Comparison of ENCODE assay signal across 13 cellular contexts in the genomic region with DNA sequence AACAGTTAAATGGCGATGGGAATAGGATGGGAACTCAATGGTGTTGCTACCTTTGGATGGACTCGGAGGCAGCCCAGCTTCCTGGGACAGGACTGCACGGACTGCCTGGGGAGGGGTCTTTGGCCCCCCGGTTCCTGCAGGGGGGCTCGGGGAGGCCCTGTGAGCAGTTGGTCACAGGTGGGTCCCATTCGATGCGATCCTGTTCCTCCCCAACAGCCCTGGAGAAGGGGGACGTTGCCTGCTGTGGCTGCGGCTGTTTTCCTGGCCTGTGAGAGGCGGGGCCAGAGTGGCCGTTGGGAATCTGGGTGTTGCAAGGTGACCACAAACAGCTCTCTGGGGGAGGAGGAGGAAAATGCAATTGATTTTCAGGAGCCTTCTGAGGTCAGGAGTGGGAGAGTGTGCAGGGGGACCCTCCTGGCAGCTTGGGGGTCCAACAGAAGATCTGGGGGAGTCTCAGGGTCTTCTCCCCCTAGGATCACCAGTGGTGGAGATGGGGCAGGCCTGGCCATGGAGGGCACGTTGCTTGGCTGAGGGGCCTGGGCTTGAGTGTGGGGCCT. TPM values are rescaled to one million over a fixed set of nuclear protein-coding genes. Genes with fewer than 3 reads are reported as not detected.
A peak's percentile ranks its signal among the peaks of the same experiment; 100 is the strongest.
DNase-seq lines count a peak whose midpoint lies in the region; ATAC-seq and TF ChIP-seq lines count a peak whose summit lies in the region.
"Had no signal": no experiment of that assay in that cellular context is flagged by ENCODE, and none has a peak within 500 bp of the region (broad histone marks: within the 10 kb centered on the region; RNA-seq: fewer than 3 reads in every experiment).

No MANE protein-coding gene starts in this region.

- H3K4me3 Mint-ChIP-seq in Calu3 (ENCODE audit: low read depth, unreplicated experiment), result no peak overlapping the region
- peak overlapping the region; percentile 83 for H3K4me3 Mint-ChIP-seq in neural progenitor cell
- H3K4me3 Mint-ChIP-seq: activated T-helper 1 cell treated with anti-CD3 and anti-CD28 coated beads, Interleukin-12 subunit alpha, Interleukin-12 subunit beta, Interleukin-2, Interleukin-4 antibody, amounts not matched to agents 30 ng/mL and 10 ng/mL and 1 ng/mL, durations not matched to agents 14 hours and 24 hours and 36 hours; stimulated activated naive CD8-positive, alpha-beta T cell treated with anti-CD3 and anti-CD28 coated beads, Interleukin-15, Interleukin-2, amounts not matched to agents 100 ng/mL and 50 ng/mL, for 24 hours had no signal

- no peak overlapping the region for H3K9ac ChIP-seq in neural progenitor cell

- no TSS peak for BruUV-seq in Calu3 (replicated peaks; lab: Mats Ljungman, UMichigan)

- peak overlapping the region; percentile 26 for H2AFZ ChIP-seq in neural progenitor cell (replicated peaks)

- no peaks in the 10 kb centered on the region for H3K27me3 ChIP-seq in neural progenitor cell

- TF ChIP-seq CTCF in Calu3 (IDR thresholded peaks at IDR 0.05; ENCODE audit: unreplicated experiment) (no peak), neural progenitor cell (IDR thresholded peaks at IDR 0.05) (no peak)

- H3K27ac Mint-ChIP-seq in Calu3 (ENCODE audit: unreplicated experiment) (no peak overlapping the region), neural progenitor cell (peak overlapping the region; percentile 78)
- H3K27ac Mint-ChIP-seq: activated T-helper 1 cell treated with anti-CD3 and anti-CD28 coated beads, Interleukin-12 subunit alpha, Interleukin-12 subunit beta, Interleukin-2, Interleukin-4 antibody, amounts not matched to agents 30 ng/mL and 10 ng/mL and 1 ng/mL, durations not matched to agents 14 hours and 24 hours and 36 hours; stimulated activated naive CD8-positive, alpha-beta T cell treated with anti-CD3 and anti-CD28 coated beads, Interleukin-15, Interleukin-2, amounts not matched to agents 100 ng/mL and 50 ng/mL, for 24 hours had no signal

- H3K27me3 Mint-ChIP-seq in Calu3 (ENCODE audit: unreplicated experiment), result peaks cover 10% of the 10 kb centered on the region
- H3K27me3 Mint-ChIP-seq in neural progenitor cell (ENCODE audit: insufficient read depth, low read depth), result peaks cover 9% of the 10 kb centered on the region

- H3K27ac ChIP-seq in neural progenitor cell, result no peak overlapping the region
- H3K27ac ChIP-seq: dorsolateral prefrontal cortex had no signal

- DNase-seq in Calu3 (peak; percentile 46), LHCN-M2 (ENCODE audit: low read depth) (peak; percentile 47), amniotic epithelial cell (ENCODE audit: low read depth) (peak; percentile 61), neural progenitor cell (ENCODE audit: low spot score) (peak; percentile 45)
- DNase-seq in activated CD8-positive, alpha-beta memory T cell treated with anti-CD3 and anti-CD28 coated beads, Interleukin-2, amount 50 U/mL, for 4 hours, result no peak
- DNase-seq in effector CD4-positive, alpha-beta T cell, result no peak
- DNase-seq: activated CD4-positive, alpha-beta T cell treated with anti-CD3 and anti-CD28 coated beads for 4 hours; dorsolateral prefrontal cortex; right cardiac atrium had no signal

- H3K9me3 ChIP-seq in neural progenitor cell (ENCODE audit: low read depth), result no peaks in the 10 kb centered on the region

- H3K79me2 ChIP-seq in neural progenitor cell (ENCODE audit: low read depth), result peaks cover 31% of the 10 kb centered on the region

- H3K4me1 ChIP-seq in neural progenitor cell, result peaks cover 16% of the 10 kb centered on the region

- CTCF ChIA-PET in Calu3 (lab: Charles Lee), result no interaction called here

- peaks cover 17% of the 10 kb centered on the region for H4K20me1 ChIP-seq in neural progenitor cell (ENCODE audit: low read depth)

- H3K36me3 ChIP-seq in neural progenitor cell, result no peaks in the 10 kb centered on the region

- H3K36me3 Mint-ChIP-seq in Calu3 (ENCODE audit: insufficient read depth, unreplicated experiment) (no peaks in the 10 kb centered on the region), neural progenitor cell (no peaks in the 10 kb centered on the region)

- H3K9me3 Mint-ChIP-seq in Calu3 (ENCODE audit: low read depth, unreplicated experiment) (no peaks in the 10 kb centered on the region), neural progenitor cell (no peaks in the 10 kb centered on the region)
- H3K9me3 Mint-ChIP-seq: activated T-helper 1 cell treated with anti-CD3 and anti-CD28 coated beads, Interleukin-12 subunit alpha, Interleukin-12 subunit beta, Interleukin-2, Interleukin-4 antibody, amounts not matched to agents 30 ng/mL and 10 ng/mL and 1 ng/mL, durations not matched to agents 14 hours and 24 hours and 36 hours; stimulated activated naive CD8-positive, alpha-beta T cell treated with anti-CD3 and anti-CD28 coated beads, Interleukin-15, Interleukin-2, amounts not matched to agents 100 ng/mL and 50 ng/mL, for 24 hours had no signal

- intact Hi-C loops in Calu3 (cut with micrococcal nuclease; ENCODE audit: unreplicated experiment), result no loop called here

- peak overlapping the region; percentile 43 for H3K4me2 ChIP-seq in neural progenitor cell

- no peak overlapping the region for H3K4me3 ChIP-seq in neural progenitor cell
- H3K4me3 ChIP-seq: dorsolateral prefrontal cortex had no signal

- peaks cover 23% of the 10 kb centered on the region for H3F3A ChIP-seq in neural progenitor cell (ENCODE audit: low read depth)

- peaks cover 9% of the 10 kb centered on the region for H3K4me1 Mint-ChIP-seq in Calu3 (ENCODE audit: low read depth, unreplicated experiment)
- peaks cover 16% of the 10 kb centered on the region for H3K4me1 Mint-ChIP-seq in neural progenitor cell

- ATAC-seq in HG02571 (IDR thresholded peaks at IDR 0.05; ENCODE audit: unreplicated experiment), result no peak
- ATAC-seq in GM21576 (IDR thresholded peaks at IDR 0.05; ENCODE audit: unreplicated experiment), result no peak
- ATAC-seq: right cardiac atrium had no signal

RNA-seq across cellular contexts. Expression of gene PLPPR3, which starts 1.9 kb away (rescaled TPM):
- total RNA-seq in Calu3 (2022) (0.27 TPM in 1 of 2 replicates, not detected in the other), LHCN-M2 (2014; rRNA removed) (0.06 TPM in 1 of 2 replicates, not detected in the other), neural progenitor cell (ENCODE audit: low replicate concordance) (15.6 and 91.6 TPM in 2 replicates)
- 0.27 TPM for polyA plus RNA-seq in LHCN-M2 (2012)
- total RNA-seq: activated T-helper 1 cell treated with anti-CD3 and anti-CD28 coated beads, Interleukin-12 subunit alpha, Interleukin-12 subunit beta, Interleukin-2, Interleukin-4 antibody, amounts not matched to agents 30 ng/mL and 10 ng/mL and 1 ng/mL, durations not matched to agents 14 hours and 24 hours and 36 hours; right cardiac atrium had no signal

RNA-seq across cellular contexts. Expression of gene AZU1, which starts 4.0 kb away (rescaled TPM):
- not detected in 2 replicates for total RNA-seq in Calu3 (2022)
- not detected in 2 replicates for total RNA-seq in LHCN-M2 (2014; rRNA removed)
- not detected for polyA plus RNA-seq in LHCN-M2 (2012)
- 1.0 and 2.0 TPM in 2 replicates for total RNA-seq in neural progenitor cell (ENCODE audit: low replicate concordance)
- total RNA-seq: activated T-helper 1 cell treated with anti-CD3 and anti-CD28 coated beads, Interleukin-12 subunit alpha, Interleukin-12 subunit beta, Interleukin-2, Interleukin-4 antibody, amounts not matched to agents 30 ng/mL and 10 ng/mL and 1 ng/mL, durations not matched to agents 14 hours and 24 hours and 36 hours; right cardiac atrium had no signal

RNA-seq across cellular contexts. Expression of gene PRTN3, which starts 17.2 kb away (rescaled TPM):
- total RNA-seq in Calu3 (2022) (not detected in 2 replicates), LHCN-M2 (2014; rRNA removed) (not detected in 2 replicates), neural progenitor cell (ENCODE audit: low replicate concordance) (0.28 TPM in 1 of 2 replicates, not detected in the other)
- polyA plus RNA-seq in LHCN-M2 (2012), result not detected
- total RNA-seq: activated T-helper 1 cell treated with anti-CD3 and anti-CD28 coated beads, Interleukin-12 subunit alpha, Interleukin-12 subunit beta, Interleukin-2, Interleukin-4 antibody, amounts not matched to agents 30 ng/mL and 10 ng/mL and 1 ng/mL, durations not matched to agents 14 hours and 24 hours and 36 hours; right cardiac atrium had no signal
- polyA plus RNA-seq: right cardiac atrium had no signal

RNA-seq across cellular contexts. Expression of gene PTBP1, which starts 26.4 kb away (rescaled TPM):
- total RNA-seq in Calu3 (2022) (380 and 409 TPM in 2 replicates), LHCN-M2 (2014; rRNA removed) (425 and 475 TPM in 2 replicates), neural progenitor cell (ENCODE audit: low replicate concordance) (237 and 543 TPM in 2 replicates)
- 609 TPM for polyA plus RNA-seq in LHCN-M2 (2012)

RNA-seq across cellular contexts. Expression of gene ELANE, which starts 28.5 kb away (rescaled TPM):
- total RNA-seq in Calu3 (2022) (not detected in 2 replicates), LHCN-M2 (2014; rRNA removed) (0.11 TPM in 1 of 2 replicates, not detected in the other), neural progenitor cell (ENCODE audit: low replicate concordance) (not detected in 2 replicates)
- polyA plus RNA-seq in LHCN-M2 (2012), result 0.06 TPM
- total RNA-seq: activated T-helper 1 cell treated with anti-CD3 and anti-CD28 coated beads, Interleukin-12 subunit alpha, Interleukin-12 subunit beta, Interleukin-2, Interleukin-4 antibody, amounts not matched to agents 30 ng/mL and 10 ng/mL and 1 ng/mL, durations not matched to agents 14 hours and 24 hours and 36 hours had no signal

Comparison
In these comparisons a context has a peak if more than half of its experiments do, and no peak if none do; other contexts are left out.
1. DNase-seq: peak in Calu3 (single experiment), LHCN-M2 (single experiment), amniotic epithelial cell (single experiment) and neural progenitor cell (single experiment); none in activated CD8-positive, alpha-beta memory T cell treated with anti-CD3 and anti-CD28 coated beads, Interleukin-2, amount 50 U/mL, for 4 hours (single experiment) and effector CD4-positive, alpha-beta T cell (single experiment).
2. RNA of gene PLPPR3, which starts 1.9 kb away (total RNA-seq): 15.6 to 91.6 TPM in neural progenitor cell; 0.27 TPM in Calu3 and 0.06 TPM in LHCN-M2; every median in the first group is over 10 times any median in the second.